21 cellular contexts compared by ENCODE assay signal in genomic region chr11:47688986-47689385, GRCh38.
"Had no signal": no experiment of that assay in that cellular context is flagged by ENCODE, and none has a peak within 500 bp of the region (broad histone marks: within the 10 kb centered on the region; RNA-seq: fewer than 3 reads in every experiment).

No MANE protein-coding gene starts in this region.

- H3K9me3 ChIP-seq: SK-N-SH had no signal

- H3K27ac ChIP-seq: KMS-11 had no signal

- DNase-seq: IMR-90, Kasumi-1, MM.1S, NCI-H1092 treated with DMSO at 0.1 percent for 48 hours, NCI-H1436, NCI-H187, NCI-H2029, NCI-H2081 treated with DMSO at 0.1 percent for 48 hours, NCI-H2171, NCI-H226, NCI-H446, NCI-H510A, NCI-H524 treated with DMSO at 0.1 percent for 48 hours, NCI-H69, NCI-H774, Right ventricle myocardium superior, RPMI8226, SK-N-SH had no signal

- H3K9ac ChIP-seq: KMS-11, SK-N-SH had no signal

- ATAC-seq: HepG2 had no signal

- FAIRE-seq: HepG2, RCC 7860 had no signal
